Comparison of ENCODE assay signal across 8 cellular contexts in the genomic region with DNA sequence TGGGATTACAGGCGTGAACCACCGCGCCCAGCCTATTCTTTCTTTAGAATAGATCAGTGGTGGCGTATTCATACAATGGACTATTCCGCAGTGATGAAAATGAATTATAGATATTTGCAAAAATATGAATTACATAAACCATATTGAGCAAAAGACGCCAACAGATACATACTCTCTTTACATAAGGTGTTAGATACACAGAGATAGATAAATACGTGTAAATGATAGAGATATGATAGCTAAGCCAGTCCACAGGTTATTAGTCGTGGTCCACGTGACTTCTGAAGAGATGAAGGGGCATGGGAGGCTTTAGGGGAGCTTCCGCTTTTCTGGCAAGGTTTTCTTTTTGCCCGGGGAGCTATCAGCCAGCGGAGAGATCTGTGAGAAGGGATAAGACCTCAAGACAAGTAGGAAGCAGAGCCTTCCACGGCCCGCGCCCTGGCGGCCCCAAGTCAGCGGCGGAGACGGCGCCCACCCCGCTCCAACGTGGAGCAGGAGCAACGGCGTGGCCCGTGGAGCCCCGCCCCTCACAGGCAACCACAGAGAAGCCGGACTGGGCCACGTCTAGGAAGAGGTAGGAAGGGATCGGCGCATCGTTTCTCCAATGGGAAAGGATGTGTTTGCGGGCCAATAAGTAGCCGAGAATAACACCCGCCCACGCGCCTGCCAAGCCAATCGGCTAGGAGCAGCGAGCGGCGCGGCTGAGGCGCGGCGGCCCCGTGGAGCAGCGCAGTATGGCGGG. TPM values are rescaled to one million over a fixed set of nuclear protein-coding genes. Genes with fewer than 3 reads are reported as not detected.
A peak's percentile ranks its signal among the peaks of the same experiment; 100 is the strongest.
DNase-seq lines count a peak whose midpoint lies in the region; ATAC-seq and TF ChIP-seq lines count a peak whose summit lies in the region.

Gene MSTO1 (plus strand): TSS at position 704 of the 742 bp plus-strand sequence. CDS start 31 bp downstream, at position 735.

- H3K27ac Mint-ChIP-seq in activated naive CD4-positive, alpha-beta T cell treated with anti-CD3 and anti-CD28 coated beads, Interleukin-2, amount 50 U/mL, for 24 hours: peak within 1 kb of the TSS; percentile 95

- DNase-seq in GM06990 (ENCODE audit: extremely low read depth, insufficient read length) (peak; percentile 91), NCI-H1092 (lab: John Stamatoyannopoulos, UW) (peak; percentile 97), globus pallidus (ENCODE audit: low spot score) (peak; percentile 96), occipital lobe (lab: John Stamatoyannopoulos, UW) (peak; percentile 97)

- no peak for TF ChIP-seq CTCF in GM06990 (IDR thresholded peaks at IDR 0.05; ENCODE audit: insufficient read depth, low read length, poor library complexity, severe bottlenecking)

- peaks cover 9% of the 10 kb centered on the region for H3K36me3 Mint-ChIP-seq in activated naive CD4-positive, alpha-beta T cell treated with anti-CD3 and anti-CD28 coated beads, Interleukin-2, amount 50 U/mL, for 24 hours

- ATAC-seq in HG02588 (IDR thresholded peaks at IDR 0.05; ENCODE audit: unreplicated experiment) (peak; percentile 93), SK-N-SH treated with all-trans-retinoic acid at 6 μM for 48 hours (peak; percentile 99)

- peaks cover 9% of the 10 kb centered on the region for H3K4me1 Mint-ChIP-seq in activated naive CD4-positive, alpha-beta T cell treated with anti-CD3 and anti-CD28 coated beads, Interleukin-2, amount 50 U/mL, for 24 hours

- peak within 1 kb of the TSS; percentile 67 for H3K4me3 ChIP-seq in GM06990 (replicated peaks; ENCODE audit: low read depth, low read length)

- peak within 1 kb of the TSS; percentile 93 for H3K4me3 Mint-ChIP-seq in activated naive CD4-positive, alpha-beta T cell treated with anti-CD3 and anti-CD28 coated beads, Interleukin-2, amount 50 U/mL, for 24 hours

- no peaks in the 10 kb centered on the region for H3K27me3 ChIP-seq in GM06990 (replicated peaks; ENCODE audit: control insufficient read depth, insufficient read depth, low read length)

- H3K36me3 ChIP-seq in GM06990 (ENCODE audit: control insufficient read depth, insufficient read depth, low read length): peaks cover 1% of the 10 kb centered on the region

- no peaks in the 10 kb centered on the region for H3K9me3 Mint-ChIP-seq in activated naive CD4-positive, alpha-beta T cell treated with anti-CD3 and anti-CD28 coated beads, Interleukin-2, amount 50 U/mL, for 24 hours

- H3K27ac ChIP-seq in temporal lobe (ENCODE audit: low read depth, low read length): no peak within 1 kb of the TSS

- no peaks in the 10 kb centered on the region for H3K27me3 Mint-ChIP-seq in activated naive CD4-positive, alpha-beta T cell treated with anti-CD3 and anti-CD28 coated beads, Interleukin-2, amount 50 U/mL, for 24 hours

TF ChIP-seq in SK-N-SH treated with all-trans-retinoic acid at 6 μM for 48 hours, 23 proteins besides CTCF, POLR2A, EP300 and RAD21:
- TF ChIP-seq ZNF8 (CRISPR knock-in tag; IDR thresholded peaks at IDR 0.05) (no peak), ZNF70 (CRISPR knock-in tag; IDR thresholded peaks at IDR 0.05) (no peak), ZNF565 (CRISPR knock-in tag; conservative IDR thresholded peaks at IDR 0.05; ENCODE audit: low read depth) (no peak), ZFP3 (CRISPR knock-in tag; IDR thresholded peaks at IDR 0.05) (no peak), POU6F1 (CRISPR knock-in tag; IDR thresholded peaks at IDR 0.05; ENCODE audit: borderline replicate concordance, low read depth) (peak; percentile 58; the same call in 1 of the 2 replicates), TOX (CRISPR knock-in tag; IDR thresholded peaks at IDR 0.05; ENCODE audit: borderline replicate concordance) (0 out of 2 replicates have a peak, but pooled peaks have one; percentile 27), SNAI2 (CRISPR knock-in tag; IDR thresholded peaks at IDR 0.05) (no peak), ISL1 (CRISPR knock-in tag; IDR thresholded peaks at IDR 0.05) (no peak), CSRNP3 (CRISPR knock-in tag; IDR thresholded peaks at IDR 0.05) (no peak), ESRRG (CRISPR knock-in tag; IDR thresholded peaks at IDR 0.05) (no peak), ZC3H10 (CRISPR knock-in tag; IDR thresholded peaks at IDR 0.05) (no peak), ZFP30 (CRISPR knock-in tag; IDR thresholded peaks at IDR 0.05) (no peak), GLIS3 (CRISPR knock-in tag; IDR thresholded peaks at IDR 0.05) (no peak), RARB (CRISPR knock-in tag; IDR thresholded peaks at IDR 0.05) (0 out of 2 replicates have a peak, but pooled peaks have one; percentile 9), ARNTL (CRISPR knock-in tag; IDR thresholded peaks at IDR 0.05; ENCODE audit: borderline replicate concordance, low read depth) (no peak)
TF ChIP-seq in SK-N-SH treated with all-trans-retinoic acid at 6 μM for 48 hours: peak in this region for 3.

RNA-seq across cellular contexts. Expression of gene MSTO1, which starts in this region (rescaled TPM):
- total RNA-seq in occipital lobe (26.2 TPM), temporal lobe (23.6 TPM)
